ENCODE assay signal across 11 cellular contexts in the genomic region with DNA sequence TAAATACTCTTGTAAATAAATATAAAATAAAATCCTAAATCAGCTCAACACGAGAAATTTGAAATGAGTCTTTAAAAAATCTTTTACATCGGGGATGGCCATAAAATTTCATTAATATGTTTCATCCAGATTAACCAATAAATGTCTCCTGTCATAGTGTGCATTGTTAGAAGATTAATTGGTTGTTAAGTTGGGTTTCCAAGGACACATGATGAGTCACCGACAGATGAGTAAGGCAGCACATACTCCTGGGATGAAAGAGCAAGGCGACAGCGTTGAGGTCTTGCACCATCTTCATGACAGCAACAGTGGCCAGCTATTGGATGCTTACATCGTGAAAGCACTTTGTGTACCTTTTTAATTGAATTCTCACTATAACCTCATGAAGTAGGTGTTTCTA.
DNase-seq lines count a peak whose midpoint lies in the region; ATAC-seq lines count a peak whose summit lies in the region.
"Had no signal": no experiment of that assay in that cellular context is flagged by ENCODE, and none has a peak within 500 bp of the region (broad histone marks: within the 10 kb centered on the region; RNA-seq: fewer than 3 reads in every experiment).

No MANE protein-coding gene starts in this region.

- DNase-seq in SHP77 (lab: John Stamatoyannopoulos, UW) (peak; percentile 13 to 24), SHP77 treated with DMSO at 0.1 percent for 48 hours (lab: John Stamatoyannopoulos, UW) (no peak), NCI-H510A (lab: John Stamatoyannopoulos, UW) (peak; percentile 28), epidermal melanocyte (ENCODE audit: insufficient read length, low spot score) (peak; percentile 54), skeletal muscle cell (ENCODE audit: low read depth) (peak; percentile 81)
- DNase-seq: activated gamma-delta T cell treated with Interleukin-2 at 50 U/mL for 16 hours, NCI-H1105, nephron progenitor cell had no signal

- H3K4me3 ChIP-seq in skeletal muscle cell (ENCODE audit: low read depth, low read length) = no peak overlapping the region

- no peak for ATAC-seq in GM18909 (IDR thresholded peaks at IDR 0.05; ENCODE audit: poor library complexity, unreplicated experiment)
- no peak for ATAC-seq in GM18861 (IDR thresholded peaks at IDR 0.05; ENCODE audit: unreplicated experiment)
- ATAC-seq in GM18498 (IDR thresholded peaks at IDR 0.05; ENCODE audit: unreplicated experiment) = no peak
